ENCODE assay signal across 1 cellular context in genomic region chr11:14315130-14315529, GRCh38.
TF ChIP-seq lines count a peak whose summit lies in the region.

No MANE protein-coding gene starts in this region.

TF ChIP-seq in GM23338, 12 proteins besides CTCF, POLR2A, EP300 and RAD21 (continued from another document):
- no peak for TF ChIP-seq ZNF462 (CRISPR knock-in tag; IDR thresholded peaks at IDR 0.05)
